In the genomic region with DNA sequence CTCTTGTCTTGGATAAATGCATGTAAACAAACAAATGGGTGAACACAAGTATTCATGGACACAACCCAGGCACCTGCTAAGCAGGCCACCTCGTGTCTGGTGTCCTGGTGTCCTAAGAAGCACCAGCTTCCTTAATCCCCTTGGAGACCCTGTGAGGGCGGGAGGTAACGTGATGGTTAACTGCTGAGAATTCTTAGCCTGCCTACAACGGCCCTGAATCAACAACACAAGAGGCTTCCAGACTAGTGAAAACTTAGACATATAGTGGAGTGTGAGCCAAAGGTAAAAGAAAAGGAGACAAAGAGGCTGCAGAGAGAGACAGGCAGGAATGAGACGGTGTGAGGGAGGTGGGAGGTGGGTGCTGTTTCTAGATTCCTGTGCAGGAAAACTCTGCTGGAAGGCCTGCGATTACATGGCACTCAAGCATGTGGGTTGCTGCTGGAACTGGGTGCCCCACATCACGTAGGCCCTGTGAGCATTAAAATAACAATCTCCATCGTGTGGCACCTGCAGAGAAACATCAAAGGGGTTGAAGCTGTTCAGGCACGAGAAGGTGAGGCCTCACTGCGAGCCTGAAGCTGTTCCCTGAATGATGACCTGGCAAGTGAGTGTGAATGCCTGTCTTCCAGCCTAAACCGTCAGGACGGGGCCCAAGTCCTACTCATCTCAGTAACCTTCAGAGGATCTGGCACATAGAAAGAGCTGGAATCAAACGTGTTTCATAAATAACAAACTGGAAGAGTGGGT, we compare ENCODE assay signal across 15 cellular contexts.
DNase-seq lines count a peak whose midpoint lies in the region; ATAC-seq and TF ChIP-seq lines count a peak whose summit lies in the region.
"Had no signal": no experiment of that assay in that cellular context is flagged by ENCODE, and none has a peak within 500 bp of the region (broad histone marks: within the 10 kb centered on the region; RNA-seq: fewer than 3 reads in every experiment).

No MANE protein-coding gene starts in this region.

- no peaks in the 10 kb centered on the region for H3K79me2 ChIP-seq in mesendoderm (ENCODE audit: control insufficient read depth, insufficient read depth, low read length)
- H3K79me2 ChIP-seq in smooth muscle cell (ENCODE audit: low read depth), result no peaks in the 10 kb centered on the region
- no peaks in the 10 kb centered on the region for H3K79me2 ChIP-seq in OCI-LY7 (ENCODE audit: insufficient read depth, low read depth, low read length)

- POLR2A ChIA-PET in OCI-LY7 (lab: Charles Lee), result no interaction called here

- CTCF ChIA-PET in OCI-LY7 (lab: Charles Lee; ENCODE audit: unreplicated experiment), result no interaction called here

- H2BK5ac ChIP-seq in mesendoderm (ENCODE audit: low read length), result no peak overlapping the region

- H3K9me3 ChIP-seq in ascending aorta (no peaks in the 10 kb centered on the region), smooth muscle cell (replicated peaks; ENCODE audit: low read depth) (no peaks in the 10 kb centered on the region), OCI-LY7 (ENCODE audit: low read length) (no peaks in the 10 kb centered on the region)

- H3K27me3 ChIP-seq in ascending aorta, result no peaks in the 10 kb centered on the region
- no peaks in the 10 kb centered on the region for H3K27me3 ChIP-seq in mesendoderm (ENCODE audit: insufficient read depth, low read length, poor library complexity)
- H3K27me3 ChIP-seq in smooth muscle cell (ENCODE audit: low read depth), result no peaks in the 10 kb centered on the region

- no peak overlapping the region for H3K4ac ChIP-seq in mesendoderm (ENCODE audit: low read depth, low read length)

- H3K23ac ChIP-seq in mesendoderm (ENCODE audit: low read length), result no peak overlapping the region

- no peak overlapping the region for H3K56ac ChIP-seq in mesendoderm (ENCODE audit: low read length)

- no peaks in the 10 kb centered on the region for H3K36me3 Mint-ChIP-seq in endothelial cell (ENCODE audit: low read depth, unreplicated experiment)
- H3K36me3 Mint-ChIP-seq: CD8-positive, alpha-beta T cell had no signal

- ATAC-seq in HG02588 (IDR thresholded peaks at IDR 0.05; ENCODE audit: unreplicated experiment) (no peak), HG03108 (IDR thresholded peaks at IDR 0.05; ENCODE audit: unreplicated experiment) (no peak)
- ATAC-seq: CD8-positive, alpha-beta T cell; Right ventricle myocardium inferior had no signal

- no peaks in the 10 kb centered on the region for H3K36me3 ChIP-seq in ascending aorta
- H3K36me3 ChIP-seq in mesendoderm (ENCODE audit: control insufficient read depth, insufficient read depth, low read length), result no peaks in the 10 kb centered on the region
- H3K36me3 ChIP-seq in smooth muscle cell (ENCODE audit: low read depth), result no peaks in the 10 kb centered on the region
- no peaks in the 10 kb centered on the region for H3K36me3 ChIP-seq in OCI-LY7 (ENCODE audit: insufficient read depth, low read length)

- H3K4me1 ChIP-seq in ascending aorta, result peaks cover 9 to 55% of the 10 kb centered on the region in 2 donors
- H3K4me1 ChIP-seq in mesendoderm (ENCODE audit: control insufficient read depth, low read depth, low read length), result no peaks in the 10 kb centered on the region
- H3K4me1 ChIP-seq in smooth muscle cell (ENCODE audit: low read depth), result peaks cover 12% of the 10 kb centered on the region
- no peaks in the 10 kb centered on the region for H3K4me1 ChIP-seq in OCI-LY7 (ENCODE audit: insufficient read depth, low read length, poor library complexity, severe bottlenecking)

- H2AFZ ChIP-seq in smooth muscle cell (ENCODE audit: low read depth) (no peak overlapping the region), OCI-LY7 (ENCODE audit: low read length) (no peak overlapping the region)

- no peaks in the 10 kb centered on the region for H3K79me1 ChIP-seq in mesendoderm (ENCODE audit: low read length)

- TF ChIP-seq CTCF in ascending aorta (IDR thresholded peaks at IDR 0.05) (no peak), endothelial cell (IDR thresholded peaks at IDR 0.05; ENCODE audit: unreplicated experiment) (no peak), smooth muscle cell (IDR thresholded peaks at IDR 0.05; ENCODE audit: borderline replicate concordance, insufficient read depth, poor library complexity, severe bottlenecking) (no peak), OCI-LY7 (conservative IDR thresholded peaks at IDR 0.05; ENCODE audit: low read length) (no peak)

- H3K9me3 Mint-ChIP-seq in endothelial cell (ENCODE audit: unreplicated experiment), result no peaks in the 10 kb centered on the region
- H3K9me3 Mint-ChIP-seq: CD8-positive, alpha-beta T cell had no signal

- H4K8ac ChIP-seq in mesendoderm (ENCODE audit: low read depth, low read length), result no peak overlapping the region

- H3K9ac ChIP-seq in mesendoderm (ENCODE audit: low read length) (no peak overlapping the region), smooth muscle cell (ENCODE audit: low read depth) (no peak overlapping the region)

- H3K4me1 Mint-ChIP-seq in endothelial cell (ENCODE audit: unreplicated experiment), result peaks cover 3% of the 10 kb centered on the region

- peak overlapping the region; percentile 61 for H3K27ac Mint-ChIP-seq in endothelial cell (ENCODE audit: unreplicated experiment)
- H3K27ac Mint-ChIP-seq: CD8-positive, alpha-beta T cell had no signal

- H3K27me3 Mint-ChIP-seq in endothelial cell (ENCODE audit: unreplicated experiment), result peaks cover 2% of the 10 kb centered on the region

- H3K4me3 ChIP-seq in ascending aorta, result no peak overlapping the region
- no peak overlapping the region for H3K4me3 ChIP-seq in mesendoderm (ENCODE audit: low read length)
- H3K4me3 ChIP-seq in smooth muscle cell, result no peak overlapping the region
- no peak overlapping the region for H3K4me3 ChIP-seq in OCI-LY7 (ENCODE audit: low read depth, low read length, poor library complexity, severe bottlenecking)
- H3K4me3 ChIP-seq: SK-N-MC had no signal

- H3K4me2 ChIP-seq in mesendoderm (ENCODE audit: low read length) (no peak overlapping the region), smooth muscle cell (peak overlapping the region; percentile 31), OCI-LY7 (ENCODE audit: low read length) (no peak overlapping the region)

- H3F3A ChIP-seq in smooth muscle cell (ENCODE audit: low read depth), result no peaks in the 10 kb centered on the region

- H2AK5ac ChIP-seq in mesendoderm (ENCODE audit: low read length), result no peak overlapping the region

- WGBS in mesendoderm (ENCODE audit: extremely low coverage, insufficient coverage, low lambda C conversion rate), result no CpG with 5 or more reads among the region's 13 CpGs
- 64% methylated on average over 13 of the region's 13 CpGs for WGBS in smooth muscle cell (ENCODE audit: low lambda C conversion rate)

- no peak for DNase-seq in ascending aorta (ENCODE audit: low spot score in 2 of 2)
- DNase-seq in endothelial cell (ENCODE audit: low spot score), result no peak
- peak; percentile 25 for DNase-seq in mesendoderm
- no peak for DNase-seq in smooth muscle cell (lab: John Stamatoyannopoulos, UW; ENCODE audit: unreplicated experiment)
- DNase-seq in NCI-H526 (lab: John Stamatoyannopoulos, UW), result no peak
- no peak for DNase-seq in OCI-LY7 (ENCODE audit: low spot score)
- DNase-seq: CD8-positive, alpha-beta T cell; DMS 273 treated with DMSO at 0.1 percent for 48 hours; KBM-7; NCI-H345; NCI-H69 had no signal

- H3K27ac ChIP-seq in ascending aorta (peak overlapping the region; percentile 91 to 96), mesendoderm (ENCODE audit: low read depth, low read length) (no peak overlapping the region), smooth muscle cell (ENCODE audit: low read depth) (no peak overlapping the region), OCI-LY7 (ENCODE audit: low read depth, low read length, poor library complexity, severe bottlenecking) (no peak overlapping the region)
- H3K27ac ChIP-seq: SK-N-MC had no signal

- H2BK120ac ChIP-seq in mesendoderm (ENCODE audit: low read depth, low read length), result no peak overlapping the region

- BruUV-seq in OCI-LY7 (replicated peaks; lab: Mats Ljungman, UMichigan), result no TSS peak

- H4K20me1 ChIP-seq in smooth muscle cell (ENCODE audit: low read depth) (no peaks in the 10 kb centered on the region), OCI-LY7 (ENCODE audit: insufficient read depth, low read length) (no peaks in the 10 kb centered on the region)

- H4K5ac ChIP-seq in mesendoderm (ENCODE audit: low read length), result no peak overlapping the region

- H3K18ac ChIP-seq in mesendoderm (ENCODE audit: low read length), result no peak overlapping the region

- H3K9me2 ChIP-seq in OCI-LY7 (ENCODE audit: insufficient read depth, low read length), result no peaks in the 10 kb centered on the region

- H3K4me3 Mint-ChIP-seq in endothelial cell (ENCODE audit: unreplicated experiment), result no peak overlapping the region
- H3K4me3 Mint-ChIP-seq: CD8-positive, alpha-beta T cell had no signal

- intact Hi-C loops in ascending aorta (cut with DNase I), result no loop called here
- intact Hi-C loops in OCI-LY7 (cut with micrococcal nuclease; ENCODE audit: unreplicated experiment), result no loop called here

- no peak overlapping the region for H2BK15ac ChIP-seq in mesendoderm (replicated peaks; ENCODE audit: low read depth)

Comparison
In these comparisons a context has a peak if more than half of its experiments do, and no peak if none do; other contexts are left out.
1. H3K27ac ChIP-seq: peak in ascending aorta (2 of 2); none in mesendoderm (single experiment), smooth muscle cell (single experiment) and OCI-LY7 (single experiment).